Comparison of ENCODE assay signal across 10 cellular contexts in the genomic region with DNA sequence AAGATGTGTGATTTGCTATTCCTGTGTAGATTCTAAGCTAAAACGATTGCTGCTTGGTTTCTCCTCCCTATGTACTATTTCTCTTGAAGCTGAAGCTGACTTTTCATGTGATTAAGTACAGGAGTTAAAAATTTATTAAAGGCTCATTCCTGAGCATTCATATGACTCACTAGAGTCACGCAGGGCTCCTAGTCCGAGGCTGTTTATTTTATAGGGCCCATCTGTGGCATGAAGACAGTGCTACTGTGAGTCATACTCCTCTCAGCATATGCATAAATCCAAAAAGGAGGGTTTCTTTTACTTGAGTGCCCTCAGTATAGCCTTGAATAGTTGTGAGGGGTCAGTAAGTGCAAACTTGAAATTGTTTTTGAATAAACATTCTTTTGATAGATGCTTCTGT.
A peak's percentile ranks its signal among the peaks of the same experiment; 100 is the strongest.
DNase-seq lines count a peak whose midpoint lies in the region; ATAC-seq and TF ChIP-seq lines count a peak whose summit lies in the region.
"Had no signal": no experiment of that assay in that cellular context is flagged by ENCODE, and none has a peak within 500 bp of the region (broad histone marks: within the 10 kb centered on the region; RNA-seq: fewer than 3 reads in every experiment).

No MANE protein-coding gene starts in this region.

- no peaks in the 10 kb centered on the region for H3K36me3 ChIP-seq in CD4-positive, alpha-beta memory T cell (ENCODE audit: insufficient read depth, low read length)
- no peaks in the 10 kb centered on the region for H3K36me3 ChIP-seq in Loucy (ENCODE audit: insufficient read depth, low read length)

- H3K27ac Mint-ChIP-seq in CD4-positive, alpha-beta memory T cell = peak overlapping the region in 4 of 7 donors; percentile 20 to 95 (median 65)
- peak overlapping the region; percentile 69 to 90 for H3K27ac Mint-ChIP-seq in effector memory CD8-positive, alpha-beta T cell

- peak overlapping the region in 2 of 8 donors; percentile 84 to 88 for H3K4me3 Mint-ChIP-seq in CD4-positive, alpha-beta memory T cell
- peak overlapping the region; percentile 39 to 71 for H3K4me3 Mint-ChIP-seq in effector memory CD8-positive, alpha-beta T cell

- no peaks in the 10 kb centered on the region for H3K9me2 ChIP-seq in Loucy (replicated peaks; ENCODE audit: low read depth, low read length)

- CTCF ChIA-PET in CD4-positive, alpha-beta memory T cell (lab: Charles Lee; ENCODE audit: partially characterized antibody) = interaction anchor here (0.8 kb wide), 1 partner anchor 9 kb away, joined by 3 read pairs; no protein-coding TSS in a partner anchor

- TF ChIP-seq CTCF in Loucy (conservative IDR thresholded peaks at IDR 0.05; ENCODE audit: low read length) = no peak

- H3K9me3 ChIP-seq in CD4-positive, alpha-beta memory T cell (ENCODE audit: control insufficient read depth in 1 of 2, low read length in 2 of 2) = no peaks in the 10 kb centered on the region
- 0 out of 2 replicates have a peak, but pooled peaks cover 3% of the 10 kb centered on the region for H3K9me3 ChIP-seq in Loucy (ENCODE audit: insufficient read depth, low read depth, low read length)

- H3F3A ChIP-seq in Loucy (ENCODE audit: low read depth) = no peaks in the 10 kb centered on the region

- intact Hi-C loops in CD4-positive, alpha-beta memory T cell (cut with micrococcal nuclease) = loop anchor here (10.0 kb wide), 1 partner anchor 659 kb away; the partner anchor contains the start of gene RAB12

- peaks cover 9% of the 10 kb centered on the region for H3K4me1 ChIP-seq in CD4-positive, alpha-beta memory T cell (ENCODE audit: insufficient read depth, low read length)
- peaks cover 3% of the 10 kb centered on the region for H3K4me1 ChIP-seq in Loucy (ENCODE audit: insufficient read depth, low read length, poor library complexity, severe bottlenecking)

- no peaks in the 10 kb centered on the region for H3K79me2 ChIP-seq in Loucy (ENCODE audit: insufficient read depth, low read length)

- peak overlapping the region; percentile 70; the same call in 1 of the 2 replicates for H2AFZ ChIP-seq in Loucy (ENCODE audit: low read length)

- H3K9me3 Mint-ChIP-seq in CD4-positive, alpha-beta memory T cell = peaks cover 0 to 3% (median 0%) of the 10 kb centered on the region in 8 donors
- H3K9me3 Mint-ChIP-seq in effector memory CD8-positive, alpha-beta T cell = peaks cover 0 to 4% of the 10 kb centered on the region in 2 donors

- H3K27me3 ChIP-seq in CD4-positive, alpha-beta memory T cell (ENCODE audit: insufficient read depth, low read length) = no peaks in the 10 kb centered on the region
- H3K27me3 ChIP-seq in Loucy (ENCODE audit: insufficient read depth, low read length, poor library complexity, severe bottlenecking) = no peaks in the 10 kb centered on the region

- H3K27me3 Mint-ChIP-seq in CD4-positive, alpha-beta memory T cell = no peaks in the 10 kb centered on the region
- H3K27me3 Mint-ChIP-seq in effector memory CD8-positive, alpha-beta T cell = no peaks in the 10 kb centered on the region

- no peaks in the 10 kb centered on the region for H4K20me1 ChIP-seq in Loucy (ENCODE audit: insufficient read depth, low read length, poor library complexity, severe bottlenecking)

- no peak for ATAC-seq in effector memory CD8-positive, alpha-beta T cell (replicated peaks)
- ATAC-seq in GM19328 (IDR thresholded peaks at IDR 0.05; ENCODE audit: unreplicated experiment) = no peak
- no peak for ATAC-seq in HG03442 (IDR thresholded peaks at IDR 0.05; ENCODE audit: unreplicated experiment)
- ATAC-seq: Panc1 had no signal

- H3K9ac ChIP-seq in Loucy (ENCODE audit: low read depth, low read length, poor library complexity, severe bottlenecking) = no peak overlapping the region

- no peak for DNase-seq in CD4-positive, alpha-beta memory T cell
- no peak for DNase-seq in effector memory CD8-positive, alpha-beta T cell
- DNase-seq in myocyte (ENCODE audit: low read depth) = peak; percentile 60
- no peak for DNase-seq in activated CD4-positive, alpha-beta T cell treated with anti-CD3 and anti-CD28 coated beads, Interleukin-2, amount 50 U/mL, for 48 hours
- DNase-seq in NCI-H82 (lab: John Stamatoyannopoulos, UW) = no peak
- DNase-seq: activated CD8-positive, alpha-beta memory T cell treated with anti-CD3 and anti-CD28 coated beads, Interleukin-2, amount 50 U/mL, for 4 hours had no signal

- H3K4me3 ChIP-seq in CD4-positive, alpha-beta memory T cell (ENCODE audit: low read length in 2 of 2) = no peak overlapping the region
- no peak overlapping the region for H3K4me3 ChIP-seq in Loucy (ENCODE audit: low read length, poor library complexity, severe bottlenecking)

- peaks cover 0 to 1% of the 10 kb centered on the region in 2 donors for H3K36me3 Mint-ChIP-seq in CD4-positive, alpha-beta memory T cell
- no peaks in the 10 kb centered on the region for H3K36me3 Mint-ChIP-seq in effector memory CD8-positive, alpha-beta T cell (ENCODE audit: insufficient read depth)

- no peak overlapping the region for H3K4me2 ChIP-seq in Loucy (ENCODE audit: low read depth, low read length, poor library complexity, severe bottlenecking)

- POLR2A ChIA-PET in CD4-positive, alpha-beta memory T cell (lab: Charles Lee; ENCODE audit: partially characterized antibody) = interaction anchor here (2.7 kb wide), 1 partner anchor 13 kb away, joined by 9 read pairs; no protein-coding TSS in a partner anchor

- H3K4me1 Mint-ChIP-seq in CD4-positive, alpha-beta memory T cell = peaks cover 11 to 19% (median 15%) of the 10 kb centered on the region in 4 donors
- H3K4me1 Mint-ChIP-seq in effector memory CD8-positive, alpha-beta T cell (ENCODE audit: low read depth in 2 of 2) = peaks cover 13 to 34% of the 10 kb centered on the region in 2 donors

- no peak overlapping the region for H3K27ac ChIP-seq in CD4-positive, alpha-beta memory T cell (ENCODE audit: low read depth, low read length)
